1 cellular context compared by ENCODE assay signal in the genomic region with DNA sequence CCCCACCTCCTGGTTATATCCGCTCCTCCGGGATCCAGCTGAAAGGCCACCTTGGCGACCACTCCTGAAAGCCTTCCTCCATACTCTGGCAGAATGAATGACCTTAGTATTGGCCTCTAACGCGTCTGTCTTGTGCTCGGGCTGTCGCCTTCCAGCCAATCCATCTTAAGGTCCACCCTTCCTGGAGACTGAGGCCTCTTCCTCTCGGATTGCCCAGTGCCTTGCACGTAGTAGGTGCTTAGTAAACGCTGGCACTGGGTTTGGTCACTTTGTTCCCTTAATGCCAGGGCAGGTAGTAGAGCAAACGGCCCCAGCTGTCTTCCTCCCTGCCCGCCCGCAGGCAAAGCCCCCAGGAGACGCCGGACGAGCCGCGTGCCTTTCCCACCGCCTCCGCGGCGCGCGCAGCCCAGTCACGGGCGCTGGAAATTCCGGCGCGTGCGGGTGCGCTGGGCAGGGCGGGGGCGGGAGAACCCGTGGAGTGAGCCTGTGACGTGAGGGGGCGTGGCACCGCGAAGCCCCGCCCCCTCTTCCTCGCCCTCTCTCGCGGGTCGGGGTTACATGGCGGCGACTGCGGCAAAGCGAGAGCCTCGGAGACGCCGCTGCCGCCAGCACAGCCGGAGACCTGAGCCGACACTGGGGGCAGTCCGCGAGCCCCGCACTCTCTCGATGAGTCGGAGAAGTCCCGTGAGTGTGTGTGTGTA.
TF ChIP-seq lines count a peak whose summit lies in the region.

MAPK6 (plus strand) TSS at position 527 of the 701 bp plus-strand sequence. CDS start 27,242 bp downstream, outside the sequence.

TF ChIP-seq in HepG2, 621 proteins besides CTCF, POLR2A, EP300 and RAD21 (continued from another document and continues in another):
- TF ChIP-seq ZNF407 (CRISPR knock-in tag; IDR thresholded peaks at IDR 0.05; ENCODE audit: not compliant biosample characterization) (peak; percentile 96), U2AF2 (IDR thresholded peaks at IDR 0.05; ENCODE audit: low read depth, low read length) (no peak), ZNF383 (CRISPR knock-in tag; IDR thresholded peaks at IDR 0.05; ENCODE audit: borderline replicate concordance) (no peak), SATB2 (CRISPR knock-in tag; IDR thresholded peaks at IDR 0.05) (peak; percentile 37), BATF2 (CRISPR knock-in tag; IDR thresholded peaks at IDR 0.05) (peak; percentile 96), TEF (CRISPR knock-in tag; IDR thresholded peaks at IDR 0.05) (no peak), ZNF256 (CRISPR knock-in tag; conservative IDR thresholded peaks at IDR 0.05) (peak; percentile 70; the same call in 1 of the 2 replicates), ZSCAN20 (CRISPR knock-in tag; IDR thresholded peaks at IDR 0.05; ENCODE audit: borderline replicate concordance) (no peak; the same call in 1 of the 2 replicates), ZNF24 (IDR thresholded peaks at IDR 0.05) (no peak), AKAP8 (CRISPR knock-in tag; IDR thresholded peaks at IDR 0.05) (peak; percentile 63; the same call in 1 of the 2 replicates), ZNF572 (CRISPR knock-in tag; IDR thresholded peaks at IDR 0.05) (peak; percentile 81), ARNT2 (CRISPR knock-in tag; IDR thresholded peaks at IDR 0.05; ENCODE audit: low read depth) (peak; percentile 87), ZNF574 (CRISPR knock-in tag; IDR thresholded peaks at IDR 0.05) (peak; percentile 77), ZNF777 (CRISPR knock-in tag; IDR thresholded peaks at IDR 0.05) (peak; percentile 11; the same call in 1 of the 2 replicates), AHDC1 (CRISPR knock-in tag; IDR thresholded peaks at IDR 0.05; ENCODE audit: borderline replicate concordance) (peak; percentile 29; the same call in 1 of the 2 replicates), ZNF746 (CRISPR knock-in tag; IDR thresholded peaks at IDR 0.05) (peak; percentile 84), ZFX (CRISPR knock-in tag; IDR thresholded peaks at IDR 0.05; ENCODE audit: low read depth) (peak; percentile 66), ZNF430 (CRISPR knock-in tag; IDR thresholded peaks at IDR 0.05) (peak; percentile 94), MXD4 (CRISPR knock-in tag; IDR thresholded peaks at IDR 0.05) (peak; percentile 85), NPAS2 (CRISPR knock-in tag; IDR thresholded peaks at IDR 0.05; ENCODE audit: borderline replicate concordance) (0 out of 2 replicates have a peak, but pooled peaks have one; percentile 42), BRD4 (CRISPR knock-in tag; IDR thresholded peaks at IDR 0.05) (peak; percentile 76), ADNP (CRISPR knock-in tag; IDR thresholded peaks at IDR 0.05) (peak; percentile 21; the same call in 1 of the 2 replicates), ZNF570 (CRISPR knock-in tag; IDR thresholded peaks at IDR 0.05; ENCODE audit: borderline replicate concordance) (0 out of 2 replicates have a peak, but pooled peaks have one; percentile 85), USF2 (IDR thresholded peaks at IDR 0.05; ENCODE audit: low read depth, low read length) (no peak), USF2 (CRISPR knock-in tag; IDR thresholded peaks at IDR 0.05; ENCODE audit: borderline replicate concordance) (peak; percentile 67), ZNF234 (CRISPR knock-in tag; conservative IDR thresholded peaks at IDR 0.05) (0 out of 2 replicates have a peak, but pooled peaks have one; percentile 23), TCF7 (IDR thresholded peaks at IDR 0.05; ENCODE audit: low read depth) (0 out of 2 replicates have a peak, but pooled peaks have one; percentile 3), HOXA5 (CRISPR knock-in tag; IDR thresholded peaks at IDR 0.05) (no peak), NFE2L2 (IDR thresholded peaks at IDR 0.05; ENCODE audit: low read length) (no peak), SRY (CRISPR knock-in tag; IDR thresholded peaks at IDR 0.05) (peak; percentile 95), ZNF713 (CRISPR knock-in tag; IDR thresholded peaks at IDR 0.05) (0 out of 2 replicates have a peak, but pooled peaks have one; percentile 83)
- TF ChIP-seq, protein P1, sequence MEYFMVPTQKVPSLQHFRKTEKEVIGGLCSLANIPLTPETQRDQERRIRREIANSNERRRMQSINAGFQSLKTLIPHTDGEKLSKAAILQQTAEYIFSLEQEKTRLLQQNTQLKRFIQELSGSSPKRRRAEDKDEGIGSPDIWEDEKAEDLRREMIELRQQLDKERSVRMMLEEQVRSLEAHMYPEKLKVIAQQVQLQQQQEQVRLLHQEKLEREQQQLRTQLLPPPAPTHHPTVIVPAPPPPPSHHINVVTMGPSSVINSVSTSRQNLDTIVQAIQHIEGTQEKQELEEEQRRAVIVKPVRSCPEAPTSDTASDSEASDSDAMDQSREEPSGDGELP (IDR thresholded peaks at IDR 0.05; ENCODE audit: borderline replicate concordance, low read depth) = peak; percentile 58; the same call in 1 of the 2 replicates
